14 cellular contexts compared by ENCODE assay signal in genomic region chr10:116838143-116838725, GRCh38. TPM values are rescaled to one million over a fixed set of nuclear protein-coding genes. Genes with fewer than 3 reads are reported as not detected.
DNase-seq lines count a peak whose midpoint lies in the region; ATAC-seq and TF ChIP-seq lines count a peak whose summit lies in the region.
"Had no signal": no experiment of that assay in that cellular context is flagged by ENCODE, and none has a peak within 500 bp of the region (broad histone marks: within the 10 kb centered on the region; RNA-seq: fewer than 3 reads in every experiment).

No MANE protein-coding gene starts in this region.

- no peaks in the 10 kb centered on the region for H3K27me3 Mint-ChIP-seq in CD4-positive, alpha-beta T cell

- H3K27ac Mint-ChIP-seq in CD4-positive, alpha-beta T cell, result no peak overlapping the region
- H3K27ac Mint-ChIP-seq: natural killer cell treated with Interleukin-12 subunit alpha and Interleukin-12 subunit beta and Interleukin-15 and Interleukin-18, amount 100 ng/mL, for 72 hours had no signal

- no peaks in the 10 kb centered on the region for H3K36me3 Mint-ChIP-seq in CD4-positive, alpha-beta T cell (ENCODE audit: low read depth)
- H3K36me3 Mint-ChIP-seq: natural killer cell treated with Interleukin-12 subunit alpha and Interleukin-12 subunit beta and Interleukin-15 and Interleukin-18, amount 100 ng/mL, for 72 hours had no signal

- CTCF ChIA-PET in CD4-positive, alpha-beta T cell (lab: Charles Lee), result no interaction called here

- peak; percentile 77 for ATAC-seq in HG02981 (IDR thresholded peaks at IDR 0.05; ENCODE audit: unreplicated experiment)
- ATAC-seq in GM21528 (IDR thresholded peaks at IDR 0.05; ENCODE audit: low FRiP score, unreplicated experiment), result no peak
- no peak for ATAC-seq in CD4-positive, alpha-beta T cell (ENCODE audit: poor library complexity)
- ATAC-seq: natural killer cell treated with Interleukin-12 subunit alpha and Interleukin-12 subunit beta and Interleukin-15 and Interleukin-18, amount 100 ng/mL, for 72 hours had no signal

- intact Hi-C loops in CD4-positive, alpha-beta T cell (cut with DNase I, micrococcal nuclease), result no loop called here

- no peaks in the 10 kb centered on the region for H3K9me3 Mint-ChIP-seq in CD4-positive, alpha-beta T cell
- H3K9me3 Mint-ChIP-seq: natural killer cell treated with Interleukin-12 subunit alpha and Interleukin-12 subunit beta and Interleukin-15 and Interleukin-18, amount 100 ng/mL, for 72 hours had no signal

- H3K4me3 Mint-ChIP-seq in CD4-positive, alpha-beta T cell, result no peak overlapping the region
- H3K4me3 Mint-ChIP-seq: natural killer cell treated with Interleukin-12 subunit alpha and Interleukin-12 subunit beta and Interleukin-15 and Interleukin-18, amount 100 ng/mL, for 72 hours had no signal

- TF ChIP-seq CTCF in CD4-positive, alpha-beta T cell (IDR thresholded peaks at IDR 0.05), result no peak

- H3K27me3 ChIP-seq in CD4-positive, alpha-beta T cell (ENCODE audit: control insufficient read depth, insufficient read depth, low read length), result no peaks in the 10 kb centered on the region
- H3K27me3 ChIP-seq: breast epithelium had no signal

- POLR2A ChIA-PET in CD4-positive, alpha-beta T cell (lab: Charles Lee), result no interaction called here

- peak; percentile 26 for DNase-seq in SIG-M5 treated with dmso at 0.1 percent for 504 hours (lab: John Stamatoyannopoulos, UW; ENCODE audit: unreplicated experiment)
- no peak for DNase-seq in SIG-M5 (lab: John Stamatoyannopoulos, UW)
- DNase-seq in NCI-H69 (lab: John Stamatoyannopoulos, UW), result peak; percentile 59
- no peak for DNase-seq in CD4-positive, alpha-beta T cell
- DNase-seq in foreskin melanocyte, result no peak
- DNase-seq in amygdala (lab: John Stamatoyannopoulos, UW), result no peak
- DNase-seq: NCI-H446 treated with DMSO at 0.1 percent for 48 hours; SK-N-SH; stimulated activated CD8-positive, alpha-beta memory T cell treated with anti-CD3 and anti-CD28 coated beads, Interleukin-4, amount 100 ng/mL, for 48 hours had no signal

- H3K4me1 Mint-ChIP-seq in CD4-positive, alpha-beta T cell (ENCODE audit: low read depth), result no peaks in the 10 kb centered on the region

- no peak overlapping the region for H3K27ac ChIP-seq in CD4-positive, alpha-beta T cell (ENCODE audit: low read depth, low read length)
- H3K27ac ChIP-seq: 22Rv1, breast epithelium had no signal

- H3K9me3 ChIP-seq in CD4-positive, alpha-beta T cell (ENCODE audit: control insufficient read depth, low read length), result no peaks in the 10 kb centered on the region
- H3K9me3 ChIP-seq: breast epithelium, SK-N-SH had no signal

RNA-seq across cellular contexts. Expression of gene ENO4, which starts 11.1 kb away (rescaled TPM):
- total RNA-seq in CD4-positive, alpha-beta T cell, result not detected
- total RNA-seq: natural killer cell treated with Interleukin-12 subunit alpha and Interleukin-12 subunit beta and Interleukin-15 and Interleukin-18, amount 100 ng/mL, for 72 hours had no signal

Comparison
In these comparisons a context has a peak if more than half of its experiments do, and no peak if none do; other contexts are left out.
1. DNase-seq: peak in SIG-M5 treated with dmso at 0.1 percent for 504 hours (single experiment) and NCI-H69 (single experiment); none in SIG-M5 (single experiment), CD4-positive, alpha-beta T cell (0 of 10), foreskin melanocyte (single experiment) and amygdala (0 of 56).